Comparison of ENCODE assay signal across 25 cellular contexts in the genomic region with DNA sequence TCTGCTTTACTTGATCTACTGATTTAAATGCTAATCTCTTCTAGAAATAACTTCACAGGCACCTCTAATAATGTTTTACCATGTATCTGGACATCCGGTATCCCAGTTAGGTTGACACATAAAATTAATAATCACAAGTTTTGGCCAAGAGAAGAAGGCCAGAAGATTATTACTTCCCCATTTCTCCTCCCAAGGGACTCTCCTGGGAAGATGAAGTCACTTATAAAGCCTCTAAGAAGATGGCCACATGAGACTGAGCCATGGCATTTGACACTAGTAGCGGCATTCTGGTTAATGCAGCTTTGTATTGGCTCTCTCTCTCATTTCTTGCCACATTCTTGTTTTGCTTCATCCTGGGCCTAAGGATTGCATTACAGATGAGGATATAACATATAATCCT.
"Had no signal": no experiment of that assay in that cellular context is flagged by ENCODE, and none has a peak within 500 bp of the region (broad histone marks: within the 10 kb centered on the region; RNA-seq: fewer than 3 reads in every experiment).

No MANE protein-coding gene starts in this region.

- H3K9me3 ChIP-seq: ascending aorta, body of pancreas had no signal

- DNase-seq: activated CD4-positive, alpha-beta memory T cell treated with anti-CD3 and anti-CD28 coated beads for 36 hours; activated CD4-positive, alpha-beta T cell treated with anti-CD3 and anti-CD28 coated beads, Interleukin-2, amount 10 ng/mL, durations not matched to agents 7 days and 5 days; activated CD8-positive, alpha-beta memory T cell treated with anti-CD3 and anti-CD28 coated beads for 24 hours; activated effector memory CD4-positive, alpha-beta T cell treated with anti-CD3 and anti-CD28 coated beads, Interleukin-2, amount 50 U/mL, for 16 hours; activated naive CD4-positive, alpha-beta T cell treated with Interleukin-2 at 50 U/mL for 16 hours; activated naive CD8-positive, alpha-beta T cell treated with anti-CD3 and anti-CD28 coated beads, Interleukin-2, amount 50 U/mL, for 24 hours; activated T-cell treated with anti-CD3 and anti-CD28 coated beads, Interleukin-2, amount 50 U/mL, for 4 hours; amniotic stem cell; body of pancreas; Kasumi-1; KBM-7; NCI-H1048; NCI-H1694; NCI-H2029; NCI-H2107; NCI-H2171 treated with DMSO at 0.1 percent for 48 hours; NCI-H226; NCI-H526 treated with DMSO at 0.1 percent for 48 hours; NCI-H82; SIG-M5; T-helper 17 cell; T-helper 9 cell had no signal

- H3K27me3 ChIP-seq: ascending aorta, body of pancreas had no signal

- H3K9me3 Mint-ChIP-seq: activated CD4-positive, alpha-beta memory T cell treated with anti-CD3 and anti-CD28 coated beads for 36 hours; activated CD4-positive, alpha-beta T cell treated with anti-CD3 and anti-CD28 coated beads, Interleukin-2, amount 10 ng/mL, durations not matched to agents 7 days and 5 days; activated naive CD4-positive, alpha-beta T cell treated with anti-CD3 and anti-CD28 coated beads, Interleukin-2, amount 50 U/mL, for 72 hours; activated naive CD8-positive, alpha-beta T cell treated with anti-CD3 and anti-CD28 coated beads, Interleukin-2, amount 50 U/mL, for 24 hours; activated T-cell treated with anti-CD3 and anti-CD28 coated beads, Interleukin-2, amount 50 U/mL, for 4 hours; WTC11 had no signal

- H3K4me3 Mint-ChIP-seq: activated CD4-positive, alpha-beta memory T cell treated with anti-CD3 and anti-CD28 coated beads for 36 hours; activated CD4-positive, alpha-beta T cell treated with anti-CD3 and anti-CD28 coated beads, Interleukin-2, amount 10 ng/mL, durations not matched to agents 7 days and 5 days; activated naive CD8-positive, alpha-beta T cell treated with anti-CD3 and anti-CD28 coated beads, Interleukin-2, amount 50 U/mL, for 24 hours; activated T-cell treated with anti-CD3 and anti-CD28 coated beads, Interleukin-2, amount 50 U/mL, for 4 hours; T-helper 17 cell; WTC11 had no signal

- H3K27ac Mint-ChIP-seq: activated CD4-positive, alpha-beta memory T cell treated with anti-CD3 and anti-CD28 coated beads for 36 hours; activated CD4-positive, alpha-beta T cell treated with anti-CD3 and anti-CD28 coated beads, Interleukin-2, amount 10 ng/mL, durations not matched to agents 7 days and 5 days; activated naive CD4-positive, alpha-beta T cell treated with anti-CD3 and anti-CD28 coated beads, Interleukin-2, amount 50 U/mL, for 72 hours; activated naive CD8-positive, alpha-beta T cell treated with anti-CD3 and anti-CD28 coated beads, Interleukin-2, amount 50 U/mL, for 24 hours; T-helper 17 cell; WTC11 had no signal

- H3K4me1 ChIP-seq: ascending aorta, body of pancreas had no signal

- ATAC-seq: activated naive CD4-positive, alpha-beta T cell treated with anti-CD3 and anti-CD28 coated beads, Interleukin-2, amount 50 U/mL, for 72 hours; activated naive CD8-positive, alpha-beta T cell treated with anti-CD3 and anti-CD28 coated beads, Interleukin-2, amount 50 U/mL, for 24 hours; activated T-cell treated with anti-CD3 and anti-CD28 coated beads, Interleukin-2, amount 50 U/mL, for 4 hours; body of pancreas; T-helper 17 cell; WTC11 had no signal

- H3K36me3 ChIP-seq: ascending aorta had no signal

- H3K27ac ChIP-seq: ascending aorta, body of pancreas had no signal

- H3K36me3 Mint-ChIP-seq: activated CD4-positive, alpha-beta memory T cell treated with anti-CD3 and anti-CD28 coated beads for 36 hours; activated naive CD4-positive, alpha-beta T cell treated with anti-CD3 and anti-CD28 coated beads, Interleukin-2, amount 50 U/mL, for 72 hours; WTC11 had no signal

- H3K27me3 Mint-ChIP-seq: activated CD4-positive, alpha-beta memory T cell treated with anti-CD3 and anti-CD28 coated beads for 36 hours; activated naive CD8-positive, alpha-beta T cell treated with anti-CD3 and anti-CD28 coated beads, Interleukin-2, amount 50 U/mL, for 24 hours had no signal

- H3K4me1 Mint-ChIP-seq: activated CD4-positive, alpha-beta T cell treated with anti-CD3 and anti-CD28 coated beads, Interleukin-2, amount 10 ng/mL, durations not matched to agents 7 days and 5 days; WTC11 had no signal

- H3K4me3 ChIP-seq: ascending aorta, body of pancreas had no signal
